ENCODE assay signal across 24 cellular contexts in genomic region chr5:147431586-147431985, GRCh38.
DNase-seq lines count a peak whose midpoint lies in the region; ATAC-seq and TF ChIP-seq lines count a peak whose summit lies in the region.
"Had no signal": no experiment of that assay in that cellular context is flagged by ENCODE, and none has a peak within 500 bp of the region (broad histone marks: within the 10 kb centered on the region; RNA-seq: fewer than 3 reads in every experiment).

No MANE protein-coding gene starts in this region.

- TF ChIP-seq EP300 in esophagus muscularis mucosa (IDR thresholded peaks at IDR 0.05): no peak

- DNase-seq in right atrium auricular region (ENCODE audit: low spot score) (no peak), heart right ventricle (no peak), esophagus muscularis mucosa (ENCODE audit: extremely low spot score) (no peak), osteoblast (ENCODE audit: insufficient read length, low spot score, missing footprints) (peak; percentile 19), hippocampal formation (lab: John Stamatoyannopoulos, UW) (no peak), NCI-H2107 (lab: John Stamatoyannopoulos, UW) (no peak)
- no peak for DNase-seq in activated CD4-positive, alpha-beta T cell treated with anti-CD3 and anti-CD28 coated beads, Interleukin-2, amount 50 U/mL, for 4 hours
- DNase-seq: activated naive CD4-positive, alpha-beta T cell treated with anti-CD3 and anti-CD28 coated beads for 36 hours; activated T-cell treated with anti-CD3 and anti-CD28 coated beads, Interleukin-2, amount 50 U/mL, for 4 hours; anterior cingulate cortex; C1 segment of cervical spinal cord; GOT3; left cardiac atrium; mucosa of descending colon; NCI-H1417 treated with DMSO at 0.1 percent for 48 hours; NCI-H524 treated with DMSO at 0.1 percent for 48 hours; occipital lobe; SHP77; stimulated activated naive CD8-positive, alpha-beta T cell treated with anti-CD3 and anti-CD28 coated beads, Interleukin-15, Interleukin-2, amounts not matched to agents 100 U/mL and 50 U/mL, for 24 hours; T-helper 2 cell; upper lobe of left lung had no signal

- H3K27ac ChIP-seq in right atrium auricular region (peak overlapping the region; percentile 25 to 41), heart right ventricle (peak overlapping the region in 1 of 10 donors; percentile 8), esophagus muscularis mucosa (replicated peaks in 1 of 4) (peak overlapping the region; percentile 67 to 98 (median 74)), osteoblast (ENCODE audit: low read depth, low read length) (no peak overlapping the region)
- H3K27ac ChIP-seq: upper lobe of left lung had no signal

- no peak overlapping the region for H3K4me3 ChIP-seq in right atrium auricular region
- H3K4me3 ChIP-seq in heart right ventricle: no peak overlapping the region
- H3K4me3 ChIP-seq in esophagus muscularis mucosa: no peak overlapping the region
- no peak overlapping the region for H3K4me3 ChIP-seq in osteoblast (ENCODE audit: insufficient read depth, low read length)
- H3K4me3 ChIP-seq: mucosa of descending colon, upper lobe of left lung had no signal

- no peak for TF ChIP-seq CTCF in right atrium auricular region (IDR thresholded peaks at IDR 0.05)
- no peak for TF ChIP-seq CTCF in heart right ventricle (IDR thresholded peaks at IDR 0.05)
- TF ChIP-seq CTCF in esophagus muscularis mucosa (IDR thresholded peaks at IDR 0.05): no peak
- TF ChIP-seq CTCF in osteoblast (IDR thresholded peaks at IDR 0.05; ENCODE audit: extremely low read depth, low read depth, low read length): no peak

- intact Hi-C loops in heart right ventricle (cut with DNase I) (no loop called here), esophagus muscularis mucosa (cut with DNase I) (no loop called here)

- no peaks in the 10 kb centered on the region for H3K9me3 ChIP-seq in right atrium auricular region
- H3K9me3 ChIP-seq in heart right ventricle: no peaks in the 10 kb centered on the region
- H3K9me3 ChIP-seq in esophagus muscularis mucosa: no peaks in the 10 kb centered on the region
- no peaks in the 10 kb centered on the region for H3K9me3 ChIP-seq in osteoblast (ENCODE audit: low read depth, low read length)
- H3K9me3 ChIP-seq: mucosa of descending colon, upper lobe of left lung had no signal

- TF ChIP-seq POLR2A in esophagus muscularis mucosa (IDR thresholded peaks at IDR 0.05; ENCODE audit: low read depth): no peak

- H3K4me2 ChIP-seq in osteoblast (ENCODE audit: insufficient read depth, low read length): no peak overlapping the region

- peaks cover 20% of the 10 kb centered on the region for H3K79me2 ChIP-seq in osteoblast (ENCODE audit: insufficient read depth, low read length)

- H2AFZ ChIP-seq in osteoblast (ENCODE audit: low read length): no peak overlapping the region

- no peak for ATAC-seq in heart right ventricle
- no peak for ATAC-seq in GM19035 (IDR thresholded peaks at IDR 0.05; ENCODE audit: unreplicated experiment)
- ATAC-seq: activated CD4-positive, CD25-positive, alpha-beta regulatory T cell treated with anti-CD3 and anti-CD28 coated beads, Interleukin-2, amount 50 U/mL, for 24 hours; activated T-cell treated with anti-CD3 and anti-CD28 coated beads, Interleukin-2, amount 50 U/mL, for 4 hours; mucosa of descending colon; sciatic nerve; stimulated activated naive CD8-positive, alpha-beta T cell treated with anti-CD3 and anti-CD28 coated beads, Interleukin-15, Interleukin-2, amounts not matched to agents 100 U/mL and 50 U/mL, for 24 hours had no signal

- H3K4me1 ChIP-seq in right atrium auricular region: peaks cover 0 to 53% of the 10 kb centered on the region in 2 donors
- H3K4me1 ChIP-seq in heart right ventricle: peaks cover 0 to 70% (median 24%) of the 10 kb centered on the region in 9 donors
- peaks cover 29 to 100% (median 98%) of the 10 kb centered on the region in 4 donors for H3K4me1 ChIP-seq in esophagus muscularis mucosa
- peaks cover 13% of the 10 kb centered on the region for H3K4me1 ChIP-seq in osteoblast (ENCODE audit: insufficient read depth, low read length)

- 62 to 72% methylated on average over 3 of the region's 3 CpGs for WGBS in heart right ventricle, 2 donors
- 68% methylated on average over 3 of the region's 3 CpGs for WGBS in esophagus muscularis mucosa

- H3K27me3 ChIP-seq in right atrium auricular region: no peaks in the 10 kb centered on the region
- no peaks in the 10 kb centered on the region for H3K27me3 ChIP-seq in heart right ventricle
- no peaks in the 10 kb centered on the region for H3K27me3 ChIP-seq in esophagus muscularis mucosa
- no peaks in the 10 kb centered on the region for H3K27me3 ChIP-seq in osteoblast (ENCODE audit: insufficient read depth, low read length)
- H3K27me3 ChIP-seq: upper lobe of left lung had no signal

- H4K20me1 ChIP-seq in osteoblast (ENCODE audit: insufficient read depth, low read length): peaks cover 15% of the 10 kb centered on the region

- H3K36me3 ChIP-seq in right atrium auricular region: no peaks in the 10 kb centered on the region
- H3K36me3 ChIP-seq in heart right ventricle: no peaks in the 10 kb centered on the region
- no peaks in the 10 kb centered on the region for H3K36me3 ChIP-seq in esophagus muscularis mucosa
- H3K36me3 ChIP-seq in osteoblast (ENCODE audit: insufficient read depth, low read length): no peaks in the 10 kb centered on the region
- H3K36me3 ChIP-seq: upper lobe of left lung had no signal
